In genomic region chr11:118877487-118878173, GRCh38 we compare ENCODE assay signal across 1 cellular context.
TF ChIP-seq lines count a peak whose summit lies in the region.

No MANE protein-coding gene starts in this region.

TF ChIP-seq in HEK293T, 16 proteins besides CTCF, POLR2A, EP300 and RAD21 (continued from another document):
- TF ChIP-seq PKNOX1 (IDR thresholded peaks at IDR 0.05) (no peak), LEF1 (IDR thresholded peaks at IDR 0.05; ENCODE audit: borderline replicate concordance) (no peak), FOXA1 (IDR thresholded peaks at IDR 0.05) (no peak), L3MBTL2 (conservative IDR thresholded peaks at IDR 0.05) (no peak), FOXK2 (IDR thresholded peaks at IDR 0.05) (no peak), ARNT (IDR thresholded peaks at IDR 0.05) (no peak), ELF4 (IDR thresholded peaks at IDR 0.05) (no peak), NFRKB (IDR thresholded peaks at IDR 0.05) (no peak)
